23 cellular contexts compared by ENCODE assay signal in the genomic region with DNA sequence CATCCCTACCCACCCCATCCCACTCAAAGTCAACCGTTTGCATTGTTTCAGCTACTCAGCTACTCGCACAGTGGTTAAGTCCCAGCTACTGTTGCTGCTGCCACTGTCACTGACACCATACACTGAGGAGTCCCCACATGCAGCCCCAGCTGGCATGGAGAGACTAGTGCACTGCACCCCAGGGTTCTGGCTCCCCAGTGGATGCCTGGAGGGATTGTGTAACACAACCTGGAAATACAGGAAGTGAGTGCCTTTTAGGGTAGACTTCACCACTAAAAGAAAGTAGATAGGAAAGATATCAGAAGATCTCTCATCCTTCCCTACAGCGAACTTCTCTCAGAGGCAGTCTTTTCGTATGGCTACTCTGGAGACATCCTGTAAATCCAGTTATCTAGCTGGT.
"Had no signal": no experiment of that assay in that cellular context is flagged by ENCODE, and none has a peak within 500 bp of the region (broad histone marks: within the 10 kb centered on the region; RNA-seq: fewer than 3 reads in every experiment).

No MANE protein-coding gene starts in this region.

- H3K27ac ChIP-seq: heart right ventricle, lower lobe of right lung, right lobe of liver, tibial nerve, uterus had no signal

- H3K4me3 ChIP-seq: heart right ventricle, lower lobe of right lung, right lobe of liver, tibial nerve, uterus had no signal

- H3K27me3 ChIP-seq: heart right ventricle, right lobe of liver, tibial nerve, uterus had no signal

- H3K4me1 ChIP-seq: heart right ventricle, lower lobe of right lung, right lobe of liver, tibial nerve, uterus had no signal

- H3K36me3 ChIP-seq: heart right ventricle, lower lobe of right lung, right lobe of liver, uterus had no signal

- H3K9me3 ChIP-seq: lower lobe of right lung, right lobe of liver, uterus had no signal

- ATAC-seq: activated naive CD4-positive, alpha-beta T cell treated with anti-CD3 and anti-CD28 coated beads, Interleukin-2, amount 50 U/mL, for 72 hours; activated T-helper 17 cell treated with anti-CD3 and anti-CD28 coated beads, Interleukin-2, amount 50 U/mL, for 72 hours; heart right ventricle; left lobe of liver; lower lobe of right lung; naive thymus-derived CD4-positive, alpha-beta T cell; right lobe of liver; stimulated activated effector memory CD8-positive, alpha-beta T cell treated with anti-CD3 and anti-CD28 coated beads, Interleukin-12 subunit alpha, Interleukin-12 subunit beta, amount 100 ng/mL, for 72 hours; stimulated activated naive CD8-positive, alpha-beta T cell treated with anti-CD3 and anti-CD28 coated beads, Interleukin-15, amount 100 ng/mL, for 72 hours had no signal

- DNase-seq: activated CD4-positive, alpha-beta T cell treated with anti-CD3 and anti-CD28 coated beads, Interleukin-2, amount 50 U/mL, for 4 hours; activated CD8-positive, alpha-beta memory T cell treated with anti-CD3 and anti-CD28 coated beads for 24 hours; activated CD8-positive, alpha-beta memory T cell treated with anti-CD3 and anti-CD28 coated beads, Interleukin-2, amount 50 U/mL, for 4 hours; activated T-cell treated with anti-CD3 and anti-CD28 coated beads, Interleukin-2, amount 50 U/mL, for 24 hours; aorta; effector CD4-positive, alpha-beta T cell; foreskin fibroblast; heart right ventricle; immature natural killer cell; lower lobe of right lung; naive thymus-derived CD4-positive, alpha-beta T cell; occipital lobe; posterior cingulate gyrus; right lobe of liver; small intestine; stimulated activated CD4-positive, alpha-beta T cell treated with anti-CD3 and anti-CD28 coated beads, Interleukin-2, amount 100 ng/mL, for 24 hours; stimulated activated naive CD8-positive, alpha-beta T cell treated with anti-CD3 and anti-CD28 coated beads, Interleukin-15, amount 100 ng/mL, for 72 hours; uterus had no signal
